9 cellular contexts compared by ENCODE assay signal in the genomic region with DNA sequence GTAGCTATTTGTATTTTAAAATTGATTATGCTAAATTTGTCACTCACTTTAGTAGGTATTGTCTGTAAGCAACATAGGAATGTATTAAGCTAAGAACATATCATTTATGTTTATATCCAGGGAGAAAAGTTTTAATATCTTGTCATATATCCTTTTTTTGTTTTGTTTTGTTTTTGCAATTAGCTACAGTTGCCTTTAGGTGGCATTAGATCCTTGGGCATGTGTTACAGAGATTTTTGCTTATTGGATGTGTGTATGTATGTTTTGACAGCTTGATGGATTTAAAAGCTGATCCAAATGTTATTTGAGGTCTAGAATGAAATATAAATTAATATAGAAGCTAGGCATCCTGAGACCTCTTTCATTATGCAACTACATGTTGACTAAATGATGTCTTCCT. TPM values are rescaled to one million over a fixed set of nuclear protein-coding genes. Genes with fewer than 3 reads are reported as not detected.
DNase-seq lines count a peak whose midpoint lies in the region; ATAC-seq and TF ChIP-seq lines count a peak whose summit lies in the region.
"Had no signal": no experiment of that assay in that cellular context is flagged by ENCODE, and none has a peak within 500 bp of the region (broad histone marks: within the 10 kb centered on the region; RNA-seq: fewer than 3 reads in every experiment).

No MANE protein-coding gene starts in this region.

- H3K9me3 Mint-ChIP-seq in activated T-helper 17 cell treated with anti-CD3 and anti-CD28 coated beads, Interleukin-2, amount 50 U/mL, for 72 hours: no peaks in the 10 kb centered on the region

- no peak overlapping the region for H3K4me3 Mint-ChIP-seq in activated T-helper 17 cell treated with anti-CD3 and anti-CD28 coated beads, Interleukin-2, amount 50 U/mL, for 72 hours

- no peak for ATAC-seq in activated T-helper 17 cell treated with anti-CD3 and anti-CD28 coated beads, Interleukin-2, amount 50 U/mL, for 72 hours (replicated peaks)

- no peak overlapping the region for H3K27ac ChIP-seq in thyroid gland

- peaks cover 6% of the 10 kb centered on the region for H3K27me3 Mint-ChIP-seq in activated T-helper 17 cell treated with anti-CD3 and anti-CD28 coated beads, Interleukin-2, amount 50 U/mL, for 72 hours

- H3K27me3 ChIP-seq in thyroid gland: no peaks in the 10 kb centered on the region

- H3K9me3 ChIP-seq in thyroid gland: no peaks in the 10 kb centered on the region

- no peak overlapping the region for H3K27ac Mint-ChIP-seq in activated T-helper 17 cell treated with anti-CD3 and anti-CD28 coated beads, Interleukin-2, amount 50 U/mL, for 72 hours

- H3K4me1 ChIP-seq in thyroid gland: no peaks in the 10 kb centered on the region

- H3K36me3 ChIP-seq in thyroid gland: no peaks in the 10 kb centered on the region

- no peak overlapping the region for H3K4me3 ChIP-seq in thyroid gland (replicated peaks in 1 of 3)

- TF ChIP-seq CTCF in thyroid gland (IDR thresholded peaks at IDR 0.05): peak in 3 of 6 experiments; percentile 47 to 58 (median 49)

- H3K4me1 Mint-ChIP-seq in activated T-helper 17 cell treated with anti-CD3 and anti-CD28 coated beads, Interleukin-2, amount 50 U/mL, for 72 hours: no peaks in the 10 kb centered on the region

- intact Hi-C loops in thyroid gland (cut with DNase I): loop anchor here (10.0 kb wide), 1 partner anchor 398 kb away; a partner anchor contains a TSS

- H3K36me3 Mint-ChIP-seq in activated T-helper 17 cell treated with anti-CD3 and anti-CD28 coated beads, Interleukin-2, amount 50 U/mL, for 72 hours (ENCODE audit: low read depth): no peaks in the 10 kb centered on the region

- TF ChIP-seq POLR2A in erythroblast (IDR thresholded peaks at IDR 0.05; ENCODE audit: low read length) (no peak), thyroid gland (IDR thresholded peaks at IDR 0.05) (no peak)

- DNase-seq in NCI-H510A treated with DMSO at 0.1 percent for 48 hours (lab: John Stamatoyannopoulos, UW) (peak; percentile 28), NCI-H510A (lab: John Stamatoyannopoulos, UW) (no peak), NCI-H446 treated with DMSO at 0.1 percent for 48 hours (lab: John Stamatoyannopoulos, UW) (peak; percentile 17), erythroblast (lab: John Stamatoyannopoulos, UW) (peak; percentile 19 to 23), stromal cell of bone marrow (ENCODE audit: low read depth) (peak; percentile 19), hypothalamus (lab: John Stamatoyannopoulos, UW) (no peak), thyroid gland (no peak)
- DNase-seq: NCI-H2029 had no signal

RNA-seq across cellular contexts. Expression of a gene that starts 36.1 kb away (rescaled TPM):
- 10 to 100 TPM; 50.8 to 71.4 TPM for total RNA-seq in activated T-helper 17 cell treated with anti-CD3 and anti-CD28 coated beads, Interleukin-2, amount 50 U/mL, for 72 hours
- 10 to 100 TPM; 28.5 to 43.7 (median 32.6) TPM for total RNA-seq in thyroid gland

Comparison
In these comparisons a context has a peak if more than half of its experiments do, and no peak if none do; other contexts are left out.
1. DNase-seq: peak in NCI-H510A treated with DMSO at 0.1 percent for 48 hours (single experiment), NCI-H446 treated with DMSO at 0.1 percent for 48 hours (single experiment), erythroblast (2 of 2) and stromal cell of bone marrow (single experiment); none in NCI-H510A (single experiment), hypothalamus (0 of 51) and thyroid gland (0 of 2).